In genomic region chr1:182855886-182856285, GRCh38 we compare ENCODE assay signal across 18 cellular contexts. TPM values are rescaled to one million over a fixed set of nuclear protein-coding genes. Genes with fewer than 3 reads are reported as not detected.
DNase-seq lines count a peak whose midpoint lies in the region; ATAC-seq and TF ChIP-seq lines count a peak whose summit lies in the region.
"Had no signal": no experiment of that assay in that cellular context is flagged by ENCODE, and none has a peak within 500 bp of the region (broad histone marks: within the 10 kb centered on the region; RNA-seq: fewer than 3 reads in every experiment).

No MANE protein-coding gene starts in this region.

- no peak for TF ChIP-seq CTCF in CD4-positive, alpha-beta T cell (IDR thresholded peaks at IDR 0.05)
- TF ChIP-seq CTCF in HCT116 (IDR thresholded peaks at IDR 0.05 in 2 of 3, conservative IDR thresholded peaks at IDR 0.05 in 1 of 3; ENCODE audit: borderline replicate concordance in 1 of 3, insufficient read depth in 1 of 3, low read depth in 2 of 3, low read length in 2 of 3), result no peak

- H3K4me2 ChIP-seq in HCT116 (ENCODE audit: low read length) (no peak overlapping the region), mesenchymal stem cell (ENCODE audit: low read length, poor library complexity, severe bottlenecking) (no peak overlapping the region)
- H3K4me2 ChIP-seq: BLaER1 had no signal

- H3K4ac ChIP-seq in mesenchymal stem cell (ENCODE audit: low read depth in 1 of 2, low read length in 2 of 2), result no peak overlapping the region

- H4K91ac ChIP-seq in mesenchymal stem cell (ENCODE audit: low read length), result no peak overlapping the region

- peaks cover 100% of the 10 kb centered on the region for H3K79me2 ChIP-seq in HCT116 (ENCODE audit: insufficient read depth, low read length)

- H3K36me3 ChIP-seq in HCT116 (ENCODE audit: control insufficient read depth in 1 of 2, insufficient read depth in 2 of 2, low read length in 2 of 2) (peaks cover 87 to 89% of the 10 kb centered on the region in 2 experiments), mesenchymal stem cell (ENCODE audit: control insufficient read depth in 1 of 2, insufficient read depth in 2 of 2, low read depth in 1 of 2, low read length in 2 of 2) (peaks cover 25 to 100% of the 10 kb centered on the region in 2 experiments)

- no peak overlapping the region for H3K4me3 Mint-ChIP-seq in CD4-positive, alpha-beta T cell
- H3K4me3 Mint-ChIP-seq: CD8-positive, alpha-beta memory T cell had no signal

- H3K9ac ChIP-seq in HCT116 (ENCODE audit: low read length), result no peak overlapping the region
- H3K9ac ChIP-seq in mesenchymal stem cell (ENCODE audit: low read length), result peak overlapping the region; percentile 53
- H3K9ac ChIP-seq: BLaER1 had no signal

- no peaks in the 10 kb centered on the region for H3K9me2 ChIP-seq in HCT116 (ENCODE audit: insufficient read depth)

- H2AK5ac ChIP-seq in mesenchymal stem cell (ENCODE audit: low read length, severe bottlenecking), result no peak overlapping the region

- no peak overlapping the region for H3K14ac ChIP-seq in mesenchymal stem cell (ENCODE audit: low read length in 2 of 2)

- TF ChIP-seq RAD21 in HCT116 (IDR thresholded peaks at IDR 0.05; ENCODE audit: low read depth), result no peak

- peak overlapping the region; percentile 59 for H3K27ac Mint-ChIP-seq in CD4-positive, alpha-beta T cell

- H3K27me3 Mint-ChIP-seq in CD4-positive, alpha-beta T cell, result no peaks in the 10 kb centered on the region
- H3K27me3 Mint-ChIP-seq: CD8-positive, alpha-beta memory T cell had no signal

- H3K9me3 ChIP-seq in CD4-positive, alpha-beta T cell (ENCODE audit: control insufficient read depth, low read length), result no peaks in the 10 kb centered on the region
- no peaks in the 10 kb centered on the region for H3K9me3 ChIP-seq in HCT116 (ENCODE audit: control insufficient read depth in 1 of 2, insufficient read depth in 1 of 2, low read depth in 1 of 2, low read length in 2 of 2)
- H3K9me3 ChIP-seq in mesenchymal stem cell (ENCODE audit: control insufficient read depth, low read length), result no peaks in the 10 kb centered on the region
- H3K9me3 ChIP-seq: BLaER1, Peyer's patch had no signal

- POLR2A ChIA-PET in CD4-positive, alpha-beta T cell (lab: Charles Lee), result no interaction called here
- POLR2A ChIA-PET in HCT116 (lab: Charles Lee), result no interaction called here

- no peak for DNase-seq in CD4-positive, alpha-beta T cell
- DNase-seq in HCT116 (ENCODE audit: low read depth, low spot score) (no peak), dedifferentiated amniotic fluid mesenchymal stem cell (ENCODE audit: extremely low spot score) (peak; percentile 37), mesenchymal stem cell (no peak)
- DNase-seq: CD8-positive, alpha-beta memory T cell; DMS79 treated with DMSO at 0.1 percent for 48 hours; GOT3; MV-4-11; NCI-H1417 treated with DMSO at 0.1 percent for 48 hours; NCI-H2081; NCI-H510A; NCI-H82; Peyer's patch had no signal

- CTCF ChIA-PET in CD4-positive, alpha-beta T cell (lab: Charles Lee), result interaction anchor here (1.2 to 1.3 kb wide), 2 partner anchors 9 to 11 kb away, joined by 3 to 4 read pairs; no protein-coding TSS in a partner anchor
- CTCF ChIA-PET in HCT116 (lab: Charles Lee), result no interaction called here

- WGBS in mesenchymal stem cell, result 96% methylated on average over 2 of the region's 3 CpGs

- no peak overlapping the region for H2BK12ac ChIP-seq in mesenchymal stem cell (ENCODE audit: low read length in 2 of 2)

- no peaks in the 10 kb centered on the region for H3K4me1 ChIP-seq in HCT116 (ENCODE audit: control insufficient read depth in 1 of 2, insufficient read depth in 2 of 2, low read length in 2 of 2)
- no peaks in the 10 kb centered on the region for H3K4me1 ChIP-seq in mesenchymal stem cell (ENCODE audit: control insufficient read depth, insufficient read depth, low read depth, low read length)
- H3K4me1 ChIP-seq: BLaER1, Peyer's patch had no signal

- H3K18ac ChIP-seq in mesenchymal stem cell (ENCODE audit: low read depth in 1 of 2, low read length in 2 of 2), result no peak overlapping the region

- TF ChIP-seq POLR2A in HCT116 (IDR thresholded peaks at IDR 0.05; ENCODE audit: borderline replicate concordance, extremely low read depth, insufficient read depth, insufficient read length), result no peak

- no peak overlapping the region for H2AFZ ChIP-seq in HCT116 (ENCODE audit: low read depth, low read length, poor library complexity, severe bottlenecking)
- no peak overlapping the region for H2AFZ ChIP-seq in mesenchymal stem cell (ENCODE audit: low read depth, low read length)

- intact Hi-C loops in CD4-positive, alpha-beta T cell (cut with DNase I, micrococcal nuclease), result no loop called here
- intact Hi-C loops in HCT116 (cut with micrococcal nuclease), result no loop called here

- H2BK120ac ChIP-seq in mesenchymal stem cell (ENCODE audit: low read depth, low read length), result no peak overlapping the region

- no peak overlapping the region for H2BK5ac ChIP-seq in mesenchymal stem cell (ENCODE audit: low read depth, low read length, poor library complexity, severe bottlenecking)

- peaks cover 38% of the 10 kb centered on the region; the same call in 1 of the 2 replicates for H4K20me1 ChIP-seq in HCT116 (ENCODE audit: insufficient read depth)

- TSS peak; percentile 1 for BruUV-seq in HCT116 (replicated peaks; lab: Mats Ljungman, UMichigan)

- no peaks in the 10 kb centered on the region for H3K27me3 ChIP-seq in CD4-positive, alpha-beta T cell (ENCODE audit: control insufficient read depth, insufficient read depth, low read length)
- H3K27me3 ChIP-seq in HCT116 (ENCODE audit: insufficient read depth, low read length), result no peaks in the 10 kb centered on the region
- H3K27me3 ChIP-seq in mesenchymal stem cell (ENCODE audit: control insufficient read depth in 1 of 2, insufficient read depth in 1 of 2, low read length in 2 of 2), result no peaks in the 10 kb centered on the region
- H3K27me3 ChIP-seq: BLaER1, Peyer's patch had no signal

- ATAC-seq in CD4-positive, alpha-beta T cell (ENCODE audit: poor library complexity), result no peak
- ATAC-seq in HCT116 (no peak), HG02642 (IDR thresholded peaks at IDR 0.05; ENCODE audit: poor library complexity, unreplicated experiment) (no peak), HG03432 (IDR thresholded peaks at IDR 0.05; ENCODE audit: unreplicated experiment) (no peak), GM21825 (IDR thresholded peaks at IDR 0.05; ENCODE audit: unreplicated experiment) (no peak)
- ATAC-seq: Right ventricle myocardium inferior had no signal

- no peak overlapping the region for H3K27ac ChIP-seq in CD4-positive, alpha-beta T cell (ENCODE audit: low read depth, low read length)
- H3K27ac ChIP-seq in HCT116 (ENCODE audit: low read depth, low read length) (no peak overlapping the region), mesenchymal stem cell (ENCODE audit: low read length, poor library complexity, severe bottlenecking) (no peak overlapping the region)
- H3K27ac ChIP-seq: BLaER1, Peyer's patch had no signal

- H3K79me1 ChIP-seq in mesenchymal stem cell (replicated peaks; ENCODE audit: low read length, poor library complexity, severe bottlenecking), result peaks cover 8% of the 10 kb centered on the region

- H2BK15ac ChIP-seq in mesenchymal stem cell (ENCODE audit: low read depth, poor library complexity, severe bottlenecking), result no peak overlapping the region

- peaks cover 18% of the 10 kb centered on the region for H3K4me1 Mint-ChIP-seq in CD4-positive, alpha-beta T cell (ENCODE audit: low read depth)

- no peak overlapping the region for H3K23ac ChIP-seq in mesenchymal stem cell (ENCODE audit: low read length in 2 of 2)

- H3K9me3 Mint-ChIP-seq in CD4-positive, alpha-beta T cell, result no peaks in the 10 kb centered on the region
- H3K9me3 Mint-ChIP-seq: CD8-positive, alpha-beta memory T cell had no signal

- peaks cover 99% of the 10 kb centered on the region for H3K36me3 Mint-ChIP-seq in CD4-positive, alpha-beta T cell (ENCODE audit: low read depth)

- RAD21 ChIA-PET in HCT116 (lab: Charles Lee; ENCODE audit: low non-redundant PET in 1 of 2, low total read pairs in 2 of 2, uncharacterized antibody in 2 of 2, unreplicated experiment in 2 of 2), result no interaction called here

- no peak overlapping the region for H4K8ac ChIP-seq in mesenchymal stem cell (ENCODE audit: low read length)

- H3K4me3 ChIP-seq in HCT116 (replicated peaks in 1 of 2; ENCODE audit: low read depth in 1 of 2, low read length in 2 of 2) (no peak overlapping the region), mesenchymal stem cell (ENCODE audit: insufficient read depth in 1 of 2, low read depth in 1 of 2, low read length in 2 of 2) (no peak overlapping the region)
- H3K4me3 ChIP-seq: BLaER1, Peyer's patch had no signal

TF ChIP-seq in HCT116, 20 proteins besides CTCF, POLR2A, EP300 and RAD21 (continues in another document):
- TF ChIP-seq MAX (IDR thresholded peaks at IDR 0.05) (no peak), ATF3 (IDR thresholded peaks at IDR 0.05) (no peak), ZNF274 (IDR thresholded peaks at IDR 0.05; ENCODE audit: low read depth, low read length) (no peak), CBX3 (IDR thresholded peaks at IDR 0.05; ENCODE audit: low read depth) (no peak), SRF (IDR thresholded peaks at IDR 0.05; ENCODE audit: low read depth) (no peak)

RNA-seq across cellular contexts. Expression of gene DHX9, which starts 16.7 kb away (rescaled TPM):
- 100 to 1,000 TPM; 338 to 353 TPM for total RNA-seq in CD4-positive, alpha-beta T cell
- total RNA-seq in HCT116 (2021; ENCODE audit: unreplicated experiment), result 220 TPM
- polyA plus RNA-seq in HCT116 (2012), result 101 and 124 TPM in 2 replicates
- polyA plus RNA-seq in mesenchymal stem cell (2013, experiment 1 of 2), result 52.4 TPM
- polyA plus RNA-seq in mesenchymal stem cell (2013, experiment 2 of 2), result 52.9 TPM
